1 cellular context compared by ENCODE assay signal in the genomic region with DNA sequence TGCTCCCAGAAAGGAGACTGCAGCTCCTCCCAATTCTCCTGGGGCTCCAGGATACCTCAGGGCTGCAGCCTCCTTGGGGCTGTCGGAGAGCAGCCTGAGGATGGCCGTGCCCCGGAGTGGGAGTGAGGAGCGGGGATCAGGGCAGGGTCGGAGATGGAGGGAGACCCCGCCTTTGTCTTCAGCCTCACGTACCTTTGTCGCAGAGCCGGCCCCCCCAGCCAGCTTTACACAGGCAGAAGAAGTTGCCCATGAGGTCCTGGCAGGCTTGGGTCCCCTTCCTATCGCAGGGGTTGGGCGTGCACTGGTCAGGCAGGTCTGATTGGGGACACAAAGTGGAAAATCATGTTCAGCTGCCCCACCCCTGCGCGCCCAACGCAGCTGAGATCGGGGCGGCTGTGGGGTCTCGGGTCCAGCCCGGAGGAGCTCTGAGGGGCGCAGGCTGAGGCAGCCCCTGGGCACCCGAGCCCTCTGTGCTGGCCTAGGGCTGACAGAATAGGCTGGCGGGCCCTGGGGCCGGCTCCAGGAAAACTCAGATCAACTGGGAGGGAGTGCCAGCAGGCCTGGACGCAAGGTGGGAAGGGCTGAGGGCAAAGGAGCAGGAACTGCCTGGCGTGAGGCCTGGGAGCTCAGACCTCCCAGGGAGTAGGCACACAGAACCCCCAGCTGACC.
TF ChIP-seq lines count a peak whose summit lies in the region.

No MANE protein-coding gene starts in this region.

TF ChIP-seq in A549, 52 proteins besides CTCF, POLR2A, EP300 and RAD21 (continued from another document):
- TF ChIP-seq, protein P1, sequence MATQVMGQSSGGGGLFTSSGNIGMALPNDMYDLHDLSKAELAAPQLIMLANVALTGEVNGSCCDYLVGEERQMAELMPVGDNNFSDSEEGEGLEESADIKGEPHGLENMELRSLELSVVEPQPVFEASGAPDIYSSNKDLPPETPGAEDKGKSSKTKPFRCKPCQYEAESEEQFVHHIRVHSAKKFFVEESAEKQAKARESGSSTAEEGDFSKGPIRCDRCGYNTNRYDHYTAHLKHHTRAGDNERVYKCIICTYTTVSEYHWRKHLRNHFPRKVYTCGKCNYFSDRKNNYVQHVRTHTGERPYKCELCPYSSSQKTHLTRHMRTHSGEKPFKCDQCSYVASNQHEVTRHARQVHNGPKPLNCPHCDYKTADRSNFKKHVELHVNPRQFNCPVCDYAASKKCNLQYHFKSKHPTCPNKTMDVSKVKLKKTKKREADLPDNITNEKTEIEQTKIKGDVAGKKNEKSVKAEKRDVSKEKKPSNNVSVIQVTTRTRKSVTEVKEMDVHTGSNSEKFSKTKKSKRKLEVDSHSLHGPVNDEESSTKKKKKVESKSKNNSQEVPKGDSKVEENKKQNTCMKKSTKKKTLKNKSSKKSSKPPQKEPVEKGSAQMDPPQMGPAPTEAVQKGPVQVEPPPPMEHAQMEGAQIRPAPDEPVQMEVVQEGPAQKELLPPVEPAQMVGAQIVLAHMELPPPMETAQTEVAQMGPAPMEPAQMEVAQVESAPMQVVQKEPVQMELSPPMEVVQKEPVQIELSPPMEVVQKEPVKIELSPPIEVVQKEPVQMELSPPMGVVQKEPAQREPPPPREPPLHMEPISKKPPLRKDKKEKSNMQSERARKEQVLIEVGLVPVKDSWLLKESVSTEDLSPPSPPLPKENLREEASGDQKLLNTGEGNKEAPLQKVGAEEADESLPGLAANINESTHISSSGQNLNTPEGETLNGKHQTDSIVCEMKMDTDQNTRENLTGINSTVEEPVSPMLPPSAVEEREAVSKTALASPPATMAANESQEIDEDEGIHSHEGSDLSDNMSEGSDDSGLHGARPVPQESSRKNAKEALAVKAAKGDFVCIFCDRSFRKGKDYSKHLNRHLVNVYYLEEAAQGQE (IDR thresholded peaks at IDR 0.05) = no peak
- TF ChIP-seq JUNB (IDR thresholded peaks at IDR 0.05) (no peak), NPAS2 (CRISPR knock-in tag; IDR thresholded peaks at IDR 0.05; ENCODE audit: borderline replicate concordance) (no peak), ESRRA (IDR thresholded peaks at IDR 0.05; ENCODE audit: borderline replicate concordance, low read length) (no peak), NR3C1 (IDR thresholded peaks at IDR 0.05) (no peak), RNF2 (IDR thresholded peaks at IDR 0.05; ENCODE audit: borderline replicate concordance, low read depth) (no peak), HOXA7 (CRISPR knock-in tag; IDR thresholded peaks at IDR 0.05) (no peak)
- TF ChIP-seq, protein P2, sequence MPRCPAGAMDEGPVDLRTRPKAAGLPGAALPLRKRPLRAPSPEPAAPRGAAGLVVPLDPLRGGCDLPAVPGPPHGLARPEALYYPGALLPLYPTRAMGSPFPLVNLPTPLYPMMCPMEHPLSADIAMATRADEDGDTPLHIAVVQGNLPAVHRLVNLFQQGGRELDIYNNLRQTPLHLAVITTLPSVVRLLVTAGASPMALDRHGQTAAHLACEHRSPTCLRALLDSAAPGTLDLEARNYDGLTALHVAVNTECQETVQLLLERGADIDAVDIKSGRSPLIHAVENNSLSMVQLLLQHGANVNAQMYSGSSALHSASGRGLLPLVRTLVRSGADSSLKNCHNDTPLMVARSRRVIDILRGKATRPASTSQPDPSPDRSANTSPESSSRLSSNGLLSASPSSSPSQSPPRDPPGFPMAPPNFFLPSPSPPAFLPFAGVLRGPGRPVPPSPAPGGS (IDR thresholded peaks at IDR 0.05) = no peak
- TF ChIP-seq, protein P3, sequence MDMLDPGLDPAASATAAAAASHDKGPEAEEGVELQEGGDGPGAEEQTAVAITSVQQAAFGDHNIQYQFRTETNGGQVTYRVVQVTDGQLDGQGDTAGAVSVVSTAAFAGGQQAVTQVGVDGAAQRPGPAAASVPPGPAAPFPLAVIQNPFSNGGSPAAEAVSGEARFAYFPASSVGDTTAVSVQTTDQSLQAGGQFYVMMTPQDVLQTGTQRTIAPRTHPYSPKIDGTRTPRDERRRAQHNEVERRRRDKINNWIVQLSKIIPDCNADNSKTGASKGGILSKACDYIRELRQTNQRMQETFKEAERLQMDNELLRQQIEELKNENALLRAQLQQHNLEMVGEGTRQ (IDR thresholded peaks at IDR 0.05) = no peak
